ENCODE assay signal across 15 cellular contexts in genomic region chr19:28631931-28632330, GRCh38.
DNase-seq lines count a peak whose midpoint lies in the region; TF ChIP-seq lines count a peak whose summit lies in the region.
"Had no signal": no experiment of that assay in that cellular context is flagged by ENCODE, and none has a peak within 500 bp of the region (broad histone marks: within the 10 kb centered on the region; RNA-seq: fewer than 3 reads in every experiment).

No MANE protein-coding gene starts in this region.

- H3K36me3 ChIP-seq in CD8-positive, alpha-beta memory T cell (ENCODE audit: insufficient read depth, low read length): no peaks in the 10 kb centered on the region
- H3K36me3 ChIP-seq in KOPT-K1 (ENCODE audit: insufficient read depth, low read length) (no peaks in the 10 kb centered on the region), neuronal stem cell (replicated peaks in 1 of 2; ENCODE audit: control insufficient read depth in 2 of 2, insufficient read depth in 2 of 2, low read length in 2 of 2) (no peaks in the 10 kb centered on the region), Peyer's patch (no peaks in the 10 kb centered on the region)
- H3K36me3 ChIP-seq: BE2C had no signal

- peak overlapping the region in 5 of 7 donors; percentile 8 to 63 (median 39) for H3K4me3 Mint-ChIP-seq in CD8-positive, alpha-beta memory T cell
- H3K4me3 Mint-ChIP-seq: H9 had no signal

- no peak overlapping the region for H3K4me3 ChIP-seq in CD8-positive, alpha-beta memory T cell (ENCODE audit: low read length)
- H3K4me3 ChIP-seq in neuronal stem cell (ENCODE audit: low read length in 2 of 2) (no peak overlapping the region), Peyer's patch (no peak overlapping the region)

- H3K9me3 ChIP-seq in CD8-positive, alpha-beta memory T cell (ENCODE audit: low read length): no peaks in the 10 kb centered on the region
- H3K9me3 ChIP-seq in KOPT-K1 (ENCODE audit: insufficient read depth, low read length, poor library complexity, severe bottlenecking) (peaks cover 15% of the 10 kb centered on the region), neuronal stem cell (replicated peaks in 1 of 2; ENCODE audit: control insufficient read depth in 2 of 2, insufficient read depth in 1 of 2, low read depth in 1 of 2, low read length in 2 of 2) (no peaks in the 10 kb centered on the region), Peyer's patch (no peaks in the 10 kb centered on the region)
- H3K9me3 ChIP-seq: BE2C had no signal

- no peak for TF ChIP-seq CTCF in Peyer's patch (IDR thresholded peaks at IDR 0.05)

- H3K23ac ChIP-seq in neuronal stem cell (ENCODE audit: low read depth, low read length, poor library complexity): no peak overlapping the region

- H3K4me1 ChIP-seq in CD8-positive, alpha-beta memory T cell (ENCODE audit: insufficient read depth, low read length): peaks cover 7% of the 10 kb centered on the region
- H3K4me1 ChIP-seq in neuronal stem cell (ENCODE audit: control insufficient read depth in 2 of 2, insufficient read depth in 1 of 2, low read depth in 1 of 2, low read length in 2 of 2) (peaks cover 0 to 2% of the 10 kb centered on the region in 2 donors), Peyer's patch (no peaks in the 10 kb centered on the region)
- H3K4me1 ChIP-seq: BE2C had no signal

- H3K27ac ChIP-seq in CD8-positive, alpha-beta memory T cell (ENCODE audit: low read depth, low read length): no peak overlapping the region
- peak overlapping the region; percentile 52 for H3K27ac ChIP-seq in KOPT-K1 (ENCODE audit: low read depth, low read length, poor library complexity, severe bottlenecking)
- H3K27ac ChIP-seq in neuronal stem cell (replicated peaks; ENCODE audit: low read length): no peak overlapping the region
- H3K27ac ChIP-seq in Peyer's patch: no peak overlapping the region

- peaks cover 6 to 18% (median 9%) of the 10 kb centered on the region in 5 donors for H3K9me3 Mint-ChIP-seq in CD8-positive, alpha-beta memory T cell

- no peak for TF ChIP-seq POLR2A in Peyer's patch (IDR thresholded peaks at IDR 0.05)

- H3K79me1 ChIP-seq in neuronal stem cell (ENCODE audit: low read depth, low read length): no peaks in the 10 kb centered on the region

- H3K27me3 ChIP-seq in CD8-positive, alpha-beta memory T cell (ENCODE audit: insufficient read depth, low read length, poor library complexity, severe bottlenecking): no peaks in the 10 kb centered on the region
- H3K27me3 ChIP-seq in neuronal stem cell (ENCODE audit: control insufficient read depth in 3 of 3, insufficient read depth in 3 of 3, low read depth in 1 of 3, low read length in 3 of 3) (no peaks in the 10 kb centered on the region), Peyer's patch (no peaks in the 10 kb centered on the region)
- H3K27me3 ChIP-seq: BE2C had no signal

- H4K91ac ChIP-seq in neuronal stem cell (ENCODE audit: low read depth, low read length, poor library complexity): no peak overlapping the region

- H3K14ac ChIP-seq in neuronal stem cell (ENCODE audit: low read length): no peak overlapping the region

- H2BK120ac ChIP-seq in neuronal stem cell (ENCODE audit: low read depth, low read length): no peak overlapping the region

- no peak overlapping the region for H2BK12ac ChIP-seq in neuronal stem cell (ENCODE audit: low read length)

- H4K8ac ChIP-seq in neuronal stem cell (ENCODE audit: low read depth, low read length): no peak overlapping the region

- no peak overlapping the region for H2BK15ac ChIP-seq in neuronal stem cell (ENCODE audit: low read length)

- H3K18ac ChIP-seq in neuronal stem cell (ENCODE audit: low read length): no peak overlapping the region

- H3K27ac Mint-ChIP-seq in CD8-positive, alpha-beta memory T cell: peak overlapping the region in 7 of 8 donors; percentile 19 to 85 (median 68)
- H3K27ac Mint-ChIP-seq: H9 had no signal

- no peak overlapping the region for H2AK5ac ChIP-seq in neuronal stem cell (ENCODE audit: low read depth, low read length)

- POLR2A ChIA-PET in CD8-positive, alpha-beta memory T cell (lab: Charles Lee): no interaction called here

- CTCF ChIA-PET in CD8-positive, alpha-beta memory T cell (lab: Charles Lee): interaction anchor here (3.4 kb wide), 1 partner anchor 162 kb away, joined by 25 read pairs; no protein-coding TSS in a partner anchor

- H2AFZ ChIP-seq in neuronal stem cell (ENCODE audit: low read length): no peak overlapping the region

- H3K36me3 Mint-ChIP-seq in CD8-positive, alpha-beta memory T cell: peaks cover 0 to 8% (median 0%) of the 10 kb centered on the region in 3 donors

- H2BK5ac ChIP-seq in neuronal stem cell (ENCODE audit: low read length): peak overlapping the region; percentile 35

- peaks cover 15 to 26% (median 22%) of the 10 kb centered on the region in 3 donors for H3K4me1 Mint-ChIP-seq in CD8-positive, alpha-beta memory T cell

- no peak overlapping the region for H3K4me2 ChIP-seq in neuronal stem cell (ENCODE audit: insufficient read depth, low read length, poor library complexity, severe bottlenecking)

- no peak for DNase-seq in CD8-positive, alpha-beta memory T cell
- peak; percentile 20 for DNase-seq in SW480 (ENCODE audit: low spot score)
- no peak for DNase-seq in neuronal stem cell (ENCODE audit: low spot score)
- DNase-seq in Peyer's patch: no peak
- no peak for DNase-seq in NCI-H774 (lab: John Stamatoyannopoulos, UW)
- no peak for DNase-seq in stimulated activated CD4-positive, alpha-beta T cell treated with anti-CD3 and anti-CD28 coated beads, Interleukin-15, amount 100 ng/mL, for 24 hours
- DNase-seq: BE2C, COR-L47, DMS153, H9, NCI-H1092 treated with DMSO at 0.1 percent for 48 hours, NCI-H1694 treated with DMSO at 0.1 percent for 48 hours, NCI-H526 treated with DMSO at 0.1 percent for 48 hours, SIG-M5 had no signal

- peaks cover 0 to 2% of the 10 kb centered on the region in 2 donors for H3K27me3 Mint-ChIP-seq in CD8-positive, alpha-beta memory T cell

- no peak overlapping the region for H3K9ac ChIP-seq in neuronal stem cell (ENCODE audit: low read depth, low read length, poor library complexity)

- no CpG with 5 or more reads among the region's 6 CpGs for WGBS in neuronal stem cell (ENCODE audit: extremely low coverage in 2 of 2, insufficient read length in 2 of 2, insufficient replicate concordance in 1 of 2), 2 donors

- H3K4ac ChIP-seq in neuronal stem cell (ENCODE audit: low read length): no peak overlapping the region
